Comparison of ENCODE assay signal across 18 cellular contexts in the genomic region with DNA sequence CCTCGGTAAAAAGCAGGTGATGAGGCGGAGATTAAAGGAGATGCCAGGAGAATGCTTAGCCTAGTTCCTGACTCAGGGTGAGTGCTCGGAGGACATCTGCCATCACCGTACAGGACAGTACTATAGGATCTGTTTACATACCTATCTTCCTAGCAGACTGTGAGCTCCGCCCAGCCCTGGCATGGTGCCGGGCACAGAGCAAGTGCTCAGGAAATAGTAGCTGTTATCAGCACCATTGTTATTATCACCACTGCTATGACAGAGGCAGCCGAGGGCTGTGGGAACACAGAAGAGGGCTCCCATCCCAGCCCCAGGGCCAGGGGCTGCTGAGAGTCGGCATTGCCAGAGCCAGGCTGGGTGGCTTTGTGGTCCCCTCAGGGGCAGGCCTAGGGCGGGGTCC. TPM values are rescaled to one million over a fixed set of nuclear protein-coding genes. Genes with fewer than 3 reads are reported as not detected.
DNase-seq lines count a peak whose midpoint lies in the region; ATAC-seq and TF ChIP-seq lines count a peak whose summit lies in the region.
"Had no signal": no experiment of that assay in that cellular context is flagged by ENCODE, and none has a peak within 500 bp of the region (broad histone marks: within the 10 kb centered on the region; RNA-seq: fewer than 3 reads in every experiment).

No MANE protein-coding gene starts in this region.

- no peak for TF ChIP-seq RAD21 in SK-N-SH (IDR thresholded peaks at IDR 0.05; ENCODE audit: low read length)

- H3K4me3 Mint-ChIP-seq in endodermal cell (no peak overlapping the region), chondrocyte (ENCODE audit: unreplicated experiment) (no peak overlapping the region)
- H3K4me3 Mint-ChIP-seq: activated CD8-positive, alpha-beta memory T cell treated with anti-CD3 and anti-CD28 coated beads, Interleukin-2, amount 10 ng/mL, durations not matched to agents 7 days and 5 days; memory B cell; type B pancreatic cell had no signal

- H3K9me3 Mint-ChIP-seq in endodermal cell (peaks cover 7% of the 10 kb centered on the region), chondrocyte (ENCODE audit: low read depth) (no peaks in the 10 kb centered on the region)
- H3K9me3 Mint-ChIP-seq: memory B cell, type B pancreatic cell had no signal

- H3K4me1 ChIP-seq in SK-N-SH (ENCODE audit: control insufficient read depth in 1 of 2, insufficient read depth in 2 of 2, low read depth in 1 of 2, low read length in 1 of 2) (peaks cover 0 to 10% of the 10 kb centered on the region in 2 experiments; a peak in 1 of 4 replicates), NT2/D1 (ENCODE audit: insufficient read depth, insufficient read length) (peaks cover 20% of the 10 kb centered on the region), endodermal cell (ENCODE audit: control insufficient read depth, insufficient read depth, low read length) (peaks cover 7% of the 10 kb centered on the region), tibial nerve (peaks cover 0 to 26% (median 9%) of the 10 kb centered on the region in 4 donors)

- CTCF ChIA-PET in SK-N-SH (lab: Yijun Ruan, JAX), result interaction anchor here (0.7 kb wide), 1 partner anchor 12 kb away, joined by 4 read pairs; no protein-coding TSS in a partner anchor

- POLR2A ChIA-PET in SK-N-SH (lab: Yijun Ruan, JAX), result no interaction called here

- H3K36me3 ChIP-seq in SK-N-SH (replicated peaks in 1 of 2; ENCODE audit: control insufficient read depth in 1 of 2, insufficient read depth in 2 of 2, low read length in 1 of 2) (no peaks in the 10 kb centered on the region), NT2/D1 (ENCODE audit: insufficient read depth, insufficient read length, low read length) (no peaks in the 10 kb centered on the region), endodermal cell (ENCODE audit: control insufficient read depth, insufficient read depth, low read length) (no peaks in the 10 kb centered on the region), tibial nerve (no peaks in the 10 kb centered on the region), brain microvascular endothelial cell (replicated peaks) (no peaks in the 10 kb centered on the region)

- H3K27ac ChIP-seq in SK-N-SH (ENCODE audit: low read depth in 2 of 2, low read length in 1 of 2) (no peak overlapping the region), endodermal cell (ENCODE audit: low read depth, low read length) (no peak overlapping the region), tibial nerve (peak overlapping the region in 3 of 4 donors; percentile 55 to 88 (median 82)), brain microvascular endothelial cell (no peak overlapping the region)

- in situ Hi-C loops in brain microvascular endothelial cell (cut with HindIII; ENCODE audit: low pct_ligation_motif_present, low sequenced_read_pairs), result no loop called here

- no peaks in the 10 kb centered on the region for H3K79me2 ChIP-seq in SK-N-SH (ENCODE audit: insufficient read depth)

- no peaks in the 10 kb centered on the region for H4K20me1 ChIP-seq in SK-N-SH (ENCODE audit: insufficient read depth)

- H3K4me1 Mint-ChIP-seq in endodermal cell (peaks cover 13% of the 10 kb centered on the region), chondrocyte (ENCODE audit: low read depth) (no peaks in the 10 kb centered on the region)

- H3K4me3 ChIP-seq in SK-N-SH (ENCODE audit: low read depth in 2 of 2, low read length in 1 of 2) (no peak overlapping the region), NT2/D1 (ENCODE audit: insufficient read length, low read depth) (no peak overlapping the region), endodermal cell (ENCODE audit: low read length) (no peak overlapping the region), tibial nerve (no peak overlapping the region), brain microvascular endothelial cell (ENCODE audit: low read depth, low read length) (no peak overlapping the region)

- H3K36me3 Mint-ChIP-seq in endodermal cell (ENCODE audit: low read depth) (no peaks in the 10 kb centered on the region), chondrocyte (ENCODE audit: low read depth) (peaks cover 2% of the 10 kb centered on the region)
- H3K36me3 Mint-ChIP-seq: activated CD8-positive, alpha-beta memory T cell treated with anti-CD3 and anti-CD28 coated beads, Interleukin-2, amount 10 ng/mL, durations not matched to agents 7 days and 5 days; memory B cell; type B pancreatic cell had no signal

- H2AFZ ChIP-seq in SK-N-SH (ENCODE audit: low read depth), result no peak overlapping the region

- no peak for TF ChIP-seq EP300 in SK-N-SH (IDR thresholded peaks at IDR 0.05; ENCODE audit: borderline replicate concordance in 1 of 2, low read depth in 1 of 2, low read length in 1 of 2)
- TF ChIP-seq EP300 in tibial nerve (IDR thresholded peaks at IDR 0.05), result no peak

- no peaks in the 10 kb centered on the region for H3K9me2 ChIP-seq in SK-N-SH

- 20% methylated on average over 2 of the region's 9 CpGs for WGBS in SK-N-SH (ENCODE audit: low lambda C conversion rate)
- 73 to 74% methylated on average over 6 to 9 of the region's 9 CpGs for whole genome bisulfite sequencing in endodermal cell (ENCODE audit: insufficient coverage in 1 of 2, insufficient read length in 1 of 2), 2 experiments
- WGBS in tibial nerve, 2 donors, result 62 to 68% methylated on average over 6 to 9 of the region's 9 CpGs

- no peak for TF ChIP-seq CTCF in SK-N-SH (IDR thresholded peaks at IDR 0.05)
- no peak for TF ChIP-seq CTCF in endodermal cell (conservative IDR thresholded peaks at IDR 0.05)
- no peak for TF ChIP-seq CTCF in tibial nerve (IDR thresholded peaks at IDR 0.05)
- TF ChIP-seq CTCF in chondrocyte (IDR thresholded peaks at IDR 0.05), result no peak
- no peak for TF ChIP-seq CTCF in brain microvascular endothelial cell (IDR thresholded peaks at IDR 0.05; ENCODE audit: low read depth, low read length, missing control alignments)

- H3F3A ChIP-seq in SK-N-SH (replicated peaks; ENCODE audit: insufficient read depth), result no peaks in the 10 kb centered on the region

- H3K27ac Mint-ChIP-seq in endodermal cell (no peak overlapping the region), chondrocyte (ENCODE audit: unreplicated experiment) (no peak overlapping the region)
- H3K27ac Mint-ChIP-seq: activated CD8-positive, alpha-beta memory T cell treated with anti-CD3 and anti-CD28 coated beads, Interleukin-2, amount 10 ng/mL, durations not matched to agents 7 days and 5 days; memory B cell; type B pancreatic cell had no signal

- ATAC-seq in SK-N-SH treated with all-trans-retinoic acid at 6 μM for 48 hours, result no peak
- ATAC-seq: activated CD8-positive, alpha-beta memory T cell treated with anti-CD3 and anti-CD28 coated beads, Interleukin-2, amount 10 ng/mL, durations not matched to agents 7 days and 5 days had no signal

- no peak for TF ChIP-seq POLR2A in tibial nerve (IDR thresholded peaks at IDR 0.05)

- no peak overlapping the region for H3K4me2 ChIP-seq in SK-N-SH

- H3K9ac ChIP-seq in SK-N-SH, result no peak overlapping the region
- H3K9ac ChIP-seq in NT2/D1 (ENCODE audit: insufficient read length, low read depth), result peak overlapping the region; percentile 13
- no peak overlapping the region for H3K9ac ChIP-seq in endodermal cell (ENCODE audit: extremely low read depth, low read length, poor library complexity, severe bottlenecking)

- DNase-seq in SK-N-SH (peak; percentile 57), NT2/D1 (ENCODE audit: low read depth, low spot score) (no peak), endodermal cell (peak; percentile 67), tibial nerve (ENCODE audit: low spot score in 2 of 2) (no peak), chondrocyte (ENCODE audit: low spot score) (no peak), brain microvascular endothelial cell (no peak), CD1c-positive myeloid dendritic cell (ENCODE audit: extremely low spot score) (no peak)
- DNase-seq: activated CD4-positive, CD25-positive, alpha-beta regulatory T cell; activated CD8-positive, alpha-beta memory T cell treated with anti-CD3 and anti-CD28 coated beads, Interleukin-2, amount 10 ng/mL, durations not matched to agents 7 days and 5 days; activated gamma-delta T cell; Calu3; effector CD4-positive, alpha-beta T cell; stimulated activated CD4-positive, alpha-beta T cell treated with anti-CD3 and anti-CD28 coated beads, Interleukin-4, amount 100 ng/mL, for 1 hour had no signal

- no peaks in the 10 kb centered on the region for H3K9me3 ChIP-seq in SK-N-SH
- peaks cover 7% of the 10 kb centered on the region; the same call in 1 of the 2 replicates for H3K9me3 ChIP-seq in NT2/D1 (ENCODE audit: insufficient read depth, low read length)
- peaks cover 5% of the 10 kb centered on the region for H3K9me3 ChIP-seq in endodermal cell (ENCODE audit: control insufficient read depth, low read length)
- no peaks in the 10 kb centered on the region for H3K9me3 ChIP-seq in tibial nerve

- peaks cover 25% of the 10 kb centered on the region for H3K27me3 Mint-ChIP-seq in endodermal cell (ENCODE audit: insufficient read depth)
- H3K27me3 Mint-ChIP-seq in chondrocyte (ENCODE audit: low read depth), result peaks cover 10% of the 10 kb centered on the region

- H3K27me3 ChIP-seq in SK-N-SH (ENCODE audit: insufficient read depth) (no peaks in the 10 kb centered on the region), NT2/D1 (ENCODE audit: insufficient read depth, insufficient read length) (peaks cover 18% of the 10 kb centered on the region), endodermal cell (ENCODE audit: control insufficient read depth, insufficient read depth, low read length, poor library complexity, severe bottlenecking) (peaks cover 8% of the 10 kb centered on the region), tibial nerve (peaks cover 0 to 10% of the 10 kb centered on the region in 2 donors), brain microvascular endothelial cell (replicated peaks) (peaks cover 2% of the 10 kb centered on the region)

RNA-seq across cellular contexts. Expression of a gene that starts 0.6 kb away (rescaled TPM):
- 0.35 and 0.89 TPM in 2 replicates for polyA plus RNA-seq in SK-N-SH (2012; rRNA removed)
- 0.62 and 1.1 TPM in 2 replicates for polyA plus RNA-seq in SK-N-SH (2012; cell fraction: cytosol; rRNA removed)
- 0.34 and 0.37 TPM in 2 replicates for polyA plus RNA-seq in SK-N-SH (2012; cell fraction: nucleus; rRNA removed)
- total RNA-seq in endodermal cell, result 10 to 100 TPM; 10.9 to 13.9 TPM
- polyA plus RNA-seq in endodermal cell (2013, experiment 1 of 2), result 62.4 TPM
- 55.8 TPM for polyA plus RNA-seq in endodermal cell (2013, experiment 2 of 2)
- total RNA-seq in tibial nerve, result 10 to 100 TPM; 24.3 to 37.9 (median 32.8) TPM
- 0.87 to 0.92 TPM (median 0.92 TPM) in 3 replicates for total RNA-seq in chondrocyte

RNA-seq across cellular contexts. Expression of a gene that starts 21.6 kb away (rescaled TPM):
- polyA plus RNA-seq in SK-N-SH (2012; rRNA removed), result 8.1 and 15.6 TPM in 2 replicates
- polyA plus RNA-seq in SK-N-SH (2012; cell fraction: cytosol; rRNA removed), result 4.9 and 8.5 TPM in 2 replicates
- polyA plus RNA-seq in SK-N-SH (2012; cell fraction: nucleus; rRNA removed), result 12.6 and 17.3 TPM in 2 replicates
- total RNA-seq in endodermal cell (10 to 100 TPM; 28.5 to 43.1 TPM), tibial nerve (1 to 10 TPM in 2 of 4 donors, not detected in 2; 5.0 to 5.1 TPM), chondrocyte (3.3 to 9.3 TPM (median 3.3 TPM) in 3 replicates)
- 32.1 TPM for polyA plus RNA-seq in endodermal cell (2013, experiment 1 of 2)
- polyA plus RNA-seq in endodermal cell (2013, experiment 2 of 2), result 32.0 TPM
- total RNA-seq: sciatic nerve had no signal

RNA-seq across cellular contexts. Expression of a gene that starts 30.0 kb away (rescaled TPM):
- 0.07 and 0.19 TPM in 2 replicates for polyA plus RNA-seq in SK-N-SH (2012; rRNA removed)
- 0.04 and 0.09 TPM in 2 replicates for polyA plus RNA-seq in SK-N-SH (2012; cell fraction: cytosol; rRNA removed)
- 0.29 and 0.58 TPM in 2 replicates for polyA plus RNA-seq in SK-N-SH (2012; cell fraction: nucleus; rRNA removed)
- not detected for total RNA-seq in endodermal cell
- polyA plus RNA-seq in endodermal cell (2013, experiment 1 of 2), result not detected
- polyA plus RNA-seq in endodermal cell (2013, experiment 2 of 2), result not detected
- total RNA-seq in tibial nerve, result 1 to 10 TPM; 3.0 to 6.8 (median 3.5) TPM
- not detected in 3 replicates for total RNA-seq in chondrocyte
- total RNA-seq: astrocyte had no signal

RNA-seq across cellular contexts. Expression of a gene that starts 42.0 kb away (rescaled TPM):
- polyA plus RNA-seq in SK-N-SH (2012; rRNA removed), result 0.10 and 0.12 TPM in 2 replicates
- 0.03 TPM in 1 of 2 replicates, not detected in the other for polyA plus RNA-seq in SK-N-SH (2012; cell fraction: cytosol; rRNA removed)
- polyA plus RNA-seq in SK-N-SH (2012; cell fraction: nucleus; rRNA removed), result 1.3 and 1.9 TPM in 2 replicates
- total RNA-seq in endodermal cell, result 1 to 10 TPM; 1.7 to 3.3 TPM
- polyA plus RNA-seq in endodermal cell (2013, experiment 1 of 2), result 3.1 TPM
- 2.4 TPM for polyA plus RNA-seq in endodermal cell (2013, experiment 2 of 2)
- total RNA-seq in tibial nerve, result under 1 TPM in 1 of 4 donors, not detected in 3; under 0.01 TPM
- total RNA-seq in chondrocyte, result 0.07 to 0.56 TPM (median 0.21 TPM) in 3 replicates
- total RNA-seq: astrocyte had no signal

Comparison
In these comparisons a context has a peak if more than half of its experiments do, and no peak if none do; other contexts are left out.
1. DNase-seq: peak in SK-N-SH (single experiment) and endodermal cell (single experiment); none in NT2/D1 (single experiment), tibial nerve (0 of 2), chondrocyte (single experiment), brain microvascular endothelial cell (single experiment) and CD1c-positive myeloid dendritic cell (single experiment).
2. H3K27ac ChIP-seq: peak in tibial nerve (3 of 4); none in SK-N-SH (0 of 2), endodermal cell (single experiment) and brain microvascular endothelial cell (single experiment).